16 cellular contexts compared by ENCODE assay signal in genomic region chr20:9354579-9354978, GRCh38.
DNase-seq lines count a peak whose midpoint lies in the region; ATAC-seq and TF ChIP-seq lines count a peak whose summit lies in the region.
"Had no signal": no experiment of that assay in that cellular context is flagged by ENCODE, and none has a peak within 500 bp of the region (broad histone marks: within the 10 kb centered on the region; RNA-seq: fewer than 3 reads in every experiment).

No MANE protein-coding gene starts in this region.

- H2BK12ac ChIP-seq in mesenchymal stem cell (ENCODE audit: low read length in 2 of 2), result no peak overlapping the region

- BruUV-seq in mammary epithelial cell (replicated peaks; lab: Mats Ljungman, UMichigan), result no TSS peak
- no TSS peak for BruUV-seq in MCF 10A (replicated peaks; lab: Mats Ljungman, UMichigan)
- BruUV-seq in PC-9 (replicated peaks; lab: Mats Ljungman, UMichigan), result no TSS peak

- in situ Hi-C loops in mammary epithelial cell (cut with MboI; ENCODE audit: low sequenced_read_pairs in 2 of 2), result loop anchor here (10.0 to 25.0 kb wide), 2 partner anchors 492 to 500 kb away; no protein-coding TSS in a partner anchor

- H2AK5ac ChIP-seq in mesenchymal stem cell (ENCODE audit: low read length, severe bottlenecking), result no peak overlapping the region

- H3K27ac Mint-ChIP-seq in MCF 10A (ENCODE audit: low read depth, unreplicated experiment), result no peak overlapping the region
- H3K27ac Mint-ChIP-seq: B cell; CD4-positive, alpha-beta T cell had no signal

- WGBS in mammary epithelial cell (ENCODE audit: low coverage, missing lambda C conversion rate), result 50% methylated on average over 2 of the region's 2 CpGs
- WGBS in mesenchymal stem cell, result 95% methylated on average over 2 of the region's 2 CpGs

- H3K9me2 ChIP-seq in Loucy (replicated peaks; ENCODE audit: low read depth, low read length) (no peaks in the 10 kb centered on the region), PC-9 (ENCODE audit: insufficient read depth) (no peaks in the 10 kb centered on the region)

- no peak overlapping the region for H2BK120ac ChIP-seq in mesenchymal stem cell (ENCODE audit: low read depth, low read length)

- no peaks in the 10 kb centered on the region for H3K4me1 ChIP-seq in mammary epithelial cell (ENCODE audit: insufficient read depth, low read length)
- H3K4me1 ChIP-seq in DND-41 (ENCODE audit: insufficient read depth, low read length), result peaks cover 24% of the 10 kb centered on the region
- peaks cover 51% of the 10 kb centered on the region for H3K4me1 ChIP-seq in Loucy (ENCODE audit: insufficient read depth, low read length, poor library complexity, severe bottlenecking)
- peaks cover 8% of the 10 kb centered on the region for H3K4me1 ChIP-seq in mesenchymal stem cell (ENCODE audit: control insufficient read depth, insufficient read depth, low read depth, low read length)
- H3K4me1 ChIP-seq in PC-9 (replicated peaks; ENCODE audit: insufficient read depth), result no peaks in the 10 kb centered on the region

- H3K4me3 ChIP-seq in mammary epithelial cell (replicated peaks in 1 of 3; ENCODE audit: insufficient read depth in 1 of 3, low read depth in 2 of 3, low read length in 3 of 3) (no peak overlapping the region), DND-41 (ENCODE audit: low read depth in 1 of 2, low read length in 2 of 2) (no peak overlapping the region), Loucy (ENCODE audit: low read length, poor library complexity, severe bottlenecking) (no peak overlapping the region), mesenchymal stem cell (ENCODE audit: insufficient read depth in 1 of 2, low read depth in 1 of 2, low read length in 2 of 2) (no peak overlapping the region), PC-9 (no peak overlapping the region)
- H3K4me3 ChIP-seq: GM12878, GM23248 had no signal

- H2AFZ ChIP-seq in mammary epithelial cell (ENCODE audit: low read depth, low read length) (no peak overlapping the region), DND-41 (ENCODE audit: low read depth, low read length) (no peak overlapping the region), Loucy (ENCODE audit: low read length) (no peak overlapping the region), mesenchymal stem cell (ENCODE audit: low read depth, low read length) (no peak overlapping the region), PC-9 (no peak overlapping the region)
- H2AFZ ChIP-seq: GM23248 had no signal

- no peak overlapping the region for H3K4me3 Mint-ChIP-seq in MCF 10A (ENCODE audit: unreplicated experiment)
- H3K4me3 Mint-ChIP-seq: B cell; CD4-positive, alpha-beta T cell had no signal

- ATAC-seq in DND-41 (ENCODE audit: insufficient read depth, low read depth), result no peak
- no peak for ATAC-seq in stimulated activated naive CD8-positive, alpha-beta T cell treated with anti-CD3 and anti-CD28 coated beads, Interleukin-15, Interleukin-2, amounts not matched to agents 100 U/mL and 50 U/mL, for 24 hours
- ATAC-seq: GM12878, HCT116 had no signal

- peaks cover 28% of the 10 kb centered on the region for H3K79me1 ChIP-seq in mesenchymal stem cell (replicated peaks; ENCODE audit: low read length, poor library complexity, severe bottlenecking)

- DNase-seq in mammary epithelial cell (peak; percentile 3), MCF 10A (ENCODE audit: unreplicated experiment) (no peak), DND-41 (no peak), mesenchymal stem cell (no peak), PC-9 (no peak)
- DNase-seq in stimulated activated naive CD8-positive, alpha-beta T cell treated with anti-CD3 and anti-CD28 coated beads, Interleukin-15, Interleukin-2, amounts not matched to agents 100 U/mL and 50 U/mL, for 24 hours, result no peak
- DNase-seq: C1 segment of cervical spinal cord; Calu3; CD4-positive, alpha-beta T cell; DMS 273 treated with DMSO at 0.1 percent for 48 hours had no signal

- no peak for TF ChIP-seq CTCF in mammary epithelial cell (conservative IDR thresholded peaks at IDR 0.05 in 1 of 2, IDR thresholded peaks at IDR 0.05 in 1 of 2; ENCODE audit: extremely low read depth in 1 of 2, insufficient read depth in 1 of 2, low read depth in 1 of 2, low read length in 2 of 2)
- TF ChIP-seq CTCF in MCF 10A (IDR thresholded peaks at IDR 0.05; ENCODE audit: unreplicated experiment), result no peak
- no peak for TF ChIP-seq CTCF in DND-41 (IDR thresholded peaks at IDR 0.05; ENCODE audit: borderline replicate concordance, extremely low read depth, low read length, poor library complexity, severe bottlenecking)
- no peak for TF ChIP-seq CTCF in Loucy (conservative IDR thresholded peaks at IDR 0.05; ENCODE audit: low read length)
- no peak for TF ChIP-seq CTCF in PC-9 (conservative IDR thresholded peaks at IDR 0.05)

- no peaks in the 10 kb centered on the region for H3K36me3 ChIP-seq in mammary epithelial cell (ENCODE audit: insufficient read depth, low read length)
- no peaks in the 10 kb centered on the region for H3K36me3 ChIP-seq in DND-41 (ENCODE audit: insufficient read depth, low read length)
- no peaks in the 10 kb centered on the region for H3K36me3 ChIP-seq in Loucy (ENCODE audit: insufficient read depth, low read length)
- H3K36me3 ChIP-seq in mesenchymal stem cell (ENCODE audit: control insufficient read depth in 1 of 2, insufficient read depth in 2 of 2, low read depth in 1 of 2, low read length in 2 of 2), result peaks cover 0 to 20% of the 10 kb centered on the region in 2 experiments
- H3K36me3 ChIP-seq in PC-9 (ENCODE audit: low read depth), result no peaks in the 10 kb centered on the region

- no peak overlapping the region for H3K9ac ChIP-seq in mammary epithelial cell (ENCODE audit: insufficient read depth, low read length)
- no peak overlapping the region for H3K9ac ChIP-seq in DND-41 (ENCODE audit: low read depth, low read length)
- peak overlapping the region; percentile 41 for H3K9ac ChIP-seq in Loucy (ENCODE audit: low read depth, low read length, poor library complexity, severe bottlenecking)
- no peak overlapping the region for H3K9ac ChIP-seq in mesenchymal stem cell (ENCODE audit: low read length)
- H3K9ac ChIP-seq: GM23248 had no signal

- no peaks in the 10 kb centered on the region for H3K9me3 Mint-ChIP-seq in MCF 10A (ENCODE audit: unreplicated experiment)
- H3K9me3 Mint-ChIP-seq: CD4-positive, alpha-beta T cell had no signal

- H3K36me3 Mint-ChIP-seq in MCF 10A (ENCODE audit: insufficient read depth, unreplicated experiment), result no peaks in the 10 kb centered on the region

- H3K9me3 ChIP-seq in mammary epithelial cell (replicated peaks; ENCODE audit: insufficient read depth, low read length), result no peaks in the 10 kb centered on the region
- no peaks in the 10 kb centered on the region for H3K9me3 ChIP-seq in DND-41 (ENCODE audit: insufficient read depth, low read length, severe bottlenecking)
- no peaks in the 10 kb centered on the region for H3K9me3 ChIP-seq in Loucy (ENCODE audit: insufficient read depth, low read depth, low read length)
- no peaks in the 10 kb centered on the region for H3K9me3 ChIP-seq in mesenchymal stem cell (ENCODE audit: control insufficient read depth, low read length)
- H3K9me3 ChIP-seq in PC-9 (ENCODE audit: insufficient read depth, low read depth), result no peaks in the 10 kb centered on the region

- CTCF ChIA-PET in mammary epithelial cell (lab: Charles Lee; ENCODE audit: low non-redundant PET), result no interaction called here
- CTCF ChIA-PET in MCF 10A (lab: Yijun Ruan, JAX), result interaction anchor here (0.6 to 4.4 kb wide), 15 partner anchors 14 to 597 kb away, joined by 3 to 58 read pairs (median 4); no protein-coding TSS in a partner anchor
- CTCF ChIA-PET in PC-9 (lab: Charles Lee), result no interaction called here

- no peaks in the 10 kb centered on the region for H3K79me2 ChIP-seq in mammary epithelial cell (ENCODE audit: insufficient read depth, low read length)
- H3K79me2 ChIP-seq in DND-41 (ENCODE audit: insufficient read depth, low read length), result no peaks in the 10 kb centered on the region
- H3K79me2 ChIP-seq in Loucy (ENCODE audit: insufficient read depth, low read length), result no peaks in the 10 kb centered on the region
- no peaks in the 10 kb centered on the region for H3K79me2 ChIP-seq in PC-9 (ENCODE audit: low read depth)

- no peak overlapping the region for H3K14ac ChIP-seq in mesenchymal stem cell (ENCODE audit: low read length in 2 of 2)

- H2BK15ac ChIP-seq in mesenchymal stem cell (ENCODE audit: low read depth, poor library complexity, severe bottlenecking), result no peak overlapping the region

- H3K4me2 ChIP-seq in mammary epithelial cell (ENCODE audit: insufficient read depth, low read depth, low read length) (no peak overlapping the region), DND-41 (ENCODE audit: insufficient read depth, low read length) (no peak overlapping the region), Loucy (ENCODE audit: low read depth, low read length, poor library complexity, severe bottlenecking) (no peak overlapping the region), mesenchymal stem cell (ENCODE audit: low read length, poor library complexity, severe bottlenecking) (no peak overlapping the region), PC-9 (no peak overlapping the region)

- peak overlapping the region in 1 of 2 experiments; percentile 21 for H3K18ac ChIP-seq in mesenchymal stem cell (ENCODE audit: low read depth in 1 of 2, low read length in 2 of 2)

- no peaks in the 10 kb centered on the region for H3K27me3 ChIP-seq in mammary epithelial cell (ENCODE audit: insufficient read depth, low read length)
- H3K27me3 ChIP-seq in DND-41 (ENCODE audit: insufficient read depth, low read length, poor library complexity), result no peaks in the 10 kb centered on the region
- H3K27me3 ChIP-seq in Loucy (ENCODE audit: insufficient read depth, low read length, poor library complexity, severe bottlenecking), result no peaks in the 10 kb centered on the region
- no peaks in the 10 kb centered on the region for H3K27me3 ChIP-seq in mesenchymal stem cell (ENCODE audit: control insufficient read depth in 1 of 2, insufficient read depth in 1 of 2, low read length in 2 of 2)
- no peaks in the 10 kb centered on the region for H3K27me3 ChIP-seq in PC-9 (ENCODE audit: insufficient read depth, low read depth)

- POLR2A ChIA-PET in MCF 10A (lab: Yijun Ruan, JAX), result interaction anchor here (0.6 kb wide), 1 partner anchor 550 kb away, joined by 3 read pairs; no protein-coding TSS in a partner anchor
- POLR2A ChIA-PET in PC-9 (lab: Charles Lee; ENCODE audit: unreplicated experiment), result no interaction called here

- no peaks in the 10 kb centered on the region for H3K4me1 Mint-ChIP-seq in MCF 10A (ENCODE audit: insufficient read depth, unreplicated experiment)
- H3K4me1 Mint-ChIP-seq: B cell had no signal

- no peaks in the 10 kb centered on the region for H3K27me3 Mint-ChIP-seq in MCF 10A (ENCODE audit: insufficient read depth, unreplicated experiment)
- H3K27me3 Mint-ChIP-seq: B cell; CD4-positive, alpha-beta T cell had no signal

- no peak overlapping the region for H3K23ac ChIP-seq in mesenchymal stem cell (ENCODE audit: low read length in 2 of 2)

- dilution Hi-C loops in mammary epithelial cell (cut with HindIII; ENCODE audit: low sequenced_read_pairs), result no loop called here

- H3K27ac ChIP-seq in mammary epithelial cell (ENCODE audit: insufficient read depth, low read depth, low read length) (no peak overlapping the region), DND-41 (ENCODE audit: low read length) (peak overlapping the region; percentile 15; the same call in 1 of the 2 replicates), mesenchymal stem cell (ENCODE audit: low read length, poor library complexity, severe bottlenecking) (peak overlapping the region; percentile 8), PC-9 (no peak overlapping the region)
- H3K27ac ChIP-seq: GM23248, HL-60 had no signal

- peaks cover 5% of the 10 kb centered on the region; the same call in 1 of the 2 replicates for H3F3A ChIP-seq in Loucy (ENCODE audit: low read depth)
- no peaks in the 10 kb centered on the region for H3F3A ChIP-seq in PC-9 (ENCODE audit: insufficient read depth, low read depth)

- H2BK5ac ChIP-seq in mesenchymal stem cell (ENCODE audit: low read depth, low read length, poor library complexity, severe bottlenecking), result no peak overlapping the region

- no peak overlapping the region for H4K8ac ChIP-seq in mesenchymal stem cell (ENCODE audit: low read length)

- no peak overlapping the region for H3K4ac ChIP-seq in mesenchymal stem cell (ENCODE audit: low read depth in 1 of 2, low read length in 2 of 2)

- intact Hi-C loops in mammary epithelial cell (cut with micrococcal nuclease) (no loop called here), MCF 10A (cut with micrococcal nuclease) (loop anchor here (10.0 kb wide), 1 partner anchor 140 kb away; no protein-coding TSS in a partner anchor), PC-9 (cut with micrococcal nuclease; ENCODE audit: unreplicated experiment) (no loop called here)

- no peak overlapping the region for H4K91ac ChIP-seq in mesenchymal stem cell (ENCODE audit: low read length)

- H4K20me1 ChIP-seq in mammary epithelial cell (ENCODE audit: insufficient read depth, low read length) (peaks cover 3% of the 10 kb centered on the region), DND-41 (ENCODE audit: insufficient read depth, low read length) (no peaks in the 10 kb centered on the region), Loucy (ENCODE audit: insufficient read depth, low read length, poor library complexity, severe bottlenecking) (no peaks in the 10 kb centered on the region), PC-9 (ENCODE audit: insufficient read depth) (no peaks in the 10 kb centered on the region)

Comparison
In these comparisons a context has a peak if more than half of its experiments do, and no peak if none do; other contexts are left out.
1. H3K27ac ChIP-seq: peak in DND-41 (single experiment) and mesenchymal stem cell (single experiment); none in mammary epithelial cell (single experiment) and PC-9 (single experiment).